8 cellular contexts compared by ENCODE assay signal in the genomic region with DNA sequence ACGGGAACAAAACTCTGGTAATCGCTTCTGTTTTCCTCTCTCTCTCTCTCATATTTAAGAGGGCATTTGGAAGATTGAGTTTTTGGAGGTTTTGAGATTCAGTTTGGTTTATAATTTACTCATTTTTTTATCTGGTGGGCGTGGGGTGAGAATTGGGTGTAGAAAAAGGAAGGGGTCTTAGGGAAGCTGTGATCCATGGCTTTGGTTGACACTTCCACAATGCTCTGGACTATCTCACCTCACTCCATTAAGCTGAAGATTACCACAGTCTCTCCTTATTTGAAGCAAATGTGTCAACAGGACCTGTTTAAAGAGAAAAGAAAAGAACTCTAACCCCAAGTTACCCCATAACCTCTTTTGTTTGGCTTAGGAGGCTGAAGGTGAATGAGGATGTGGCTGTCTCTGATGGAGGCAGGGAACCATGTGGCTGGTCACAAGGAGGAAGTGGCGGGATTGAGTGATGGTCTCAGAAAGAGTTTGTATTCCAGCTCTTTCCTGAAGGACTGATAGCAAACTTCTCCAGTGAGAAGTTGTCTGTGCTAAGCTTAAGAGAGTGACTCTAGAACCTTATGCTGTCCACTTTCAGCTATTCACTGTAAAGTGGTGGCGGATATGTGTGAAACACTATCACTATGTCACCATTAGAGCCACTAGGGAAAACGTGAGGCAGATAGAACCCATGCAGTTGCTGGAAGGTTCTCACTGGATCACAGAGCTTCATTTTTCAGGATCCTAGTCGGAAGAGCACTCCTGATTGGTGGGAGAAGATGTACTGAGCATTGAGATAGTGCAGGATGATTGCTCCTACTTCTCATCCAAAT. TPM values are rescaled to one million over a fixed set of nuclear protein-coding genes. Genes with fewer than 3 reads are reported as not detected.
DNase-seq lines count a peak whose midpoint lies in the region; FAIRE-seq and TF ChIP-seq lines count a peak whose summit lies in the region.

No MANE protein-coding gene starts in this region.

- FAIRE-seq in urothelium cell line (lab: Jason Lieb, UNC): no peak

- H3K9me2 ChIP-seq in GM23248 (ENCODE audit: insufficient read depth): no peaks in the 10 kb centered on the region

- no peaks in the 10 kb centered on the region for H4K20me1 ChIP-seq in GM23248 (ENCODE audit: insufficient read depth)

- H3K9ac ChIP-seq in GM23248: peak overlapping the region; percentile 84

- peaks cover 26% of the 10 kb centered on the region for H3F3A ChIP-seq in GM23248 (ENCODE audit: insufficient read depth)

- no peak for TF ChIP-seq CTCF in BE2C (IDR thresholded peaks at IDR 0.05; ENCODE audit: low read depth, low read length)
- no peak for TF ChIP-seq CTCF in neutrophil (IDR thresholded peaks at IDR 0.05)

- H3K36me3 ChIP-seq in BE2C (no peaks in the 10 kb centered on the region), GM23248 (ENCODE audit: low read depth) (no peaks in the 10 kb centered on the region), SJCRH30 (no peaks in the 10 kb centered on the region; the same call in 1 of the 2 replicates), neutrophil (peaks cover 12% of the 10 kb centered on the region)

- peaks cover 15% of the 10 kb centered on the region for H3K79me2 ChIP-seq in GM23248 (ENCODE audit: insufficient read depth)

- H3K4me3 ChIP-seq in BE2C (ENCODE audit: low read depth, low read length) (peak overlapping the region; percentile 87), GM23248 (peak overlapping the region; percentile 92), SJCRH30 (peak overlapping the region; percentile 82), neutrophil (ENCODE audit: low read depth in 1 of 2, low read length in 1 of 2) (peak overlapping the region; percentile 74 to 86)

- H2AFZ ChIP-seq in GM23248: peak overlapping the region; percentile 96

- H3K27me3 ChIP-seq in BE2C (no peaks in the 10 kb centered on the region), GM23248 (replicated peaks; ENCODE audit: insufficient read depth) (no peaks in the 10 kb centered on the region), SJCRH30 (no peaks in the 10 kb centered on the region), neutrophil (no peaks in the 10 kb centered on the region)

- no peaks in the 10 kb centered on the region for H3K9me3 ChIP-seq in BE2C
- no peaks in the 10 kb centered on the region for H3K9me3 ChIP-seq in GM23248 (ENCODE audit: low read depth)
- no peaks in the 10 kb centered on the region for H3K9me3 ChIP-seq in SJCRH30 (replicated peaks)
- H3K9me3 ChIP-seq in neutrophil: no peaks in the 10 kb centered on the region

- in situ Hi-C loops in GM23248 (cut with MboI): no loop called here

- TF ChIP-seq POLR2A in erythroblast (IDR thresholded peaks at IDR 0.05; ENCODE audit: low read length): no peak

- H3K4me2 ChIP-seq in GM23248 (ENCODE audit: unreplicated experiment): peak overlapping the region; percentile 92

- H3K27ac ChIP-seq in GM23248 (peak overlapping the region; percentile 61), SJCRH30 (peak overlapping the region; percentile 78), neutrophil (peak overlapping the region; percentile 97)

- H3K4me1 ChIP-seq in BE2C (no peaks in the 10 kb centered on the region; the same call in none of the 2 replicates), GM23248 (ENCODE audit: insufficient read depth) (peaks cover 23% of the 10 kb centered on the region), SJCRH30 (peaks cover 5% of the 10 kb centered on the region; the same call in 1 of the 2 replicates), neutrophil (ENCODE audit: control insufficient read depth in 1 of 2, insufficient read depth in 1 of 2, low read depth in 1 of 2, low read length in 1 of 2) (peaks cover 36 to 39% of the 10 kb centered on the region in 2 experiments)

- 39 to 42% methylated on average over 7 of the region's 7 CpGs for WGBS in GM23248 (ENCODE audit: low coverage in 1 of 2, low lambda C conversion rate in 2 of 2, missing lambda C conversion rate in 2 of 2), 2 experiments

- DNase-seq in BE2C: peak; percentile 20
- DNase-seq in GM23248: peak; percentile 27
- peak; percentile 53 to 82 for DNase-seq in SJCRH30
- DNase-seq in erythroblast (lab: John Stamatoyannopoulos, UW): peak; percentile 30 to 40
- no peak for DNase-seq in urothelium cell line (ENCODE audit: low spot score)
- DNase-seq in activated naive CD4-positive, alpha-beta T cell (lab: John Stamatoyannopoulos, UW): no peak
- DNase-seq in NCI-H524 treated with DMSO at 0.1 percent for 48 hours (lab: John Stamatoyannopoulos, UW): no peak

RNA-seq across cellular contexts. Expression of a gene that starts 0.9 kb away (rescaled TPM):
- 16.7 TPM for polyA plus RNA-seq in BE2C (2012; ENCODE audit: insufficient read depth, insufficient read length, low read depth)
- 0.65 and 0.76 TPM in 2 replicates for total RNA-seq in GM23248 (2014; rRNA removed; shearing (Covaris generic))
- 0.70 and 0.93 TPM in 2 replicates for polyA plus RNA-seq in GM23248 (2016; fragmentation: Nextera tagmentation; extraction: Ambion mirVana)
- total RNA-seq in SJCRH30 (2014; rRNA removed; shearing (Covaris generic)): 16.8 and 19.2 TPM in 2 replicates

Comparison
In these comparisons a context has a peak if more than half of its experiments do, and no peak if none do; other contexts are left out.
1. DNase-seq: peak in BE2C (single experiment), GM23248 (single experiment), SJCRH30 (2 of 2) and erythroblast (2 of 2); none in urothelium cell line (single experiment), activated naive CD4-positive, alpha-beta T cell (0 of 4) and NCI-H524 treated with DMSO at 0.1 percent for 48 hours (single experiment).
2. RNA of a gene that starts 0.9 kb away (total RNA-seq): 16.8 to 19.2 TPM in SJCRH30; 0.65 to 0.76 TPM in GM23248; every median in the first group is over 10 times any median in the second.
3. Peak in every context shown above with its lines, with median percentiles within 50 percentile points of each other: H3K4me3 ChIP-seq and H3K27ac ChIP-seq.